ENCODE assay signal across 30 cellular contexts in genomic region chr3:31240013-31240412, GRCh38.
"Had no signal": no experiment of that assay in that cellular context is flagged by ENCODE, and none has a peak within 500 bp of the region (broad histone marks: within the 10 kb centered on the region; RNA-seq: fewer than 3 reads in every experiment).

No MANE protein-coding gene starts in this region.

- H3K4me3 ChIP-seq: adrenal gland, body of pancreas, esophagus squamous epithelium, gastroesophageal sphincter, heart right ventricle had no signal

- H3K9me3 ChIP-seq: body of pancreas, esophagus squamous epithelium, gastroesophageal sphincter, heart right ventricle had no signal

- H3K4me1 Mint-ChIP-seq: activated B cell treated with CpG ODN at 0.5 μM for 24 hours had no signal

- H3K9me3 Mint-ChIP-seq: activated B cell treated with CpG ODN at 0.5 μM for 24 hours; activated CD8-positive, alpha-beta T cell treated with anti-CD3 and anti-CD28 coated beads for 36 hours; activated naive CD4-positive, alpha-beta T cell treated with anti-CD3 and anti-CD28 coated beads for 36 hours; activated naive CD4-positive, alpha-beta T cell treated with anti-CD3 and anti-CD28 coated beads, Interleukin-2, amount 50 U/mL, for 24 hours; activated naive CD8-positive, alpha-beta T cell treated with anti-CD3 and anti-CD28 coated beads for 36 hours; activated T-cell treated with anti-CD3 and anti-CD28 coated beads, Interleukin-2, amount 50 U/mL, for 4 hours; activated T-helper 2 cell treated with anti-CD3 and anti-CD28 coated beads, Interferon-gamma antibody, Interleukin-2, Interleukin-4, amounts not matched to agents 10 μg/mL and 5 μg/mL and 100 μg/mL, durations not matched to agents 14 hours and 24 hours and 36 hours; T-helper 2 cell treated with Interferon-gamma antibody and Interleukin-4, amounts not matched to agents 5 μg/mL and 100 μg/mL, for 36 hours had no signal

- ATAC-seq: activated CD4-positive, CD25-positive, alpha-beta regulatory T cell treated with anti-CD3 and anti-CD28 coated beads, Interleukin-2, amount 50 U/mL, for 24 hours; activated CD8-positive, alpha-beta T cell treated with anti-CD3 and anti-CD28 coated beads for 36 hours; activated naive CD8-positive, alpha-beta T cell treated with anti-CD3 and anti-CD28 coated beads, Interleukin-2, amount 50 U/mL, for 24 hours; activated T-cell treated with anti-CD3 and anti-CD28 coated beads, Interleukin-2, amount 50 U/mL, for 4 hours; body of pancreas; gastroesophageal sphincter; heart right ventricle; T-helper 17 cell had no signal

- FAIRE-seq: colon, endometrium, endothelial cell of umbilical vein had no signal

- H3K36me3 Mint-ChIP-seq: activated naive CD4-positive, alpha-beta T cell treated with anti-CD3 and anti-CD28 coated beads, Interleukin-2, amount 50 U/mL, for 24 hours; activated naive CD8-positive, alpha-beta T cell treated with anti-CD3 and anti-CD28 coated beads for 36 hours had no signal

- H3K4me3 Mint-ChIP-seq: activated B cell treated with CpG ODN at 0.5 μM for 24 hours; activated CD8-positive, alpha-beta T cell treated with anti-CD3 and anti-CD28 coated beads for 36 hours; activated naive CD4-positive, alpha-beta T cell treated with anti-CD3 and anti-CD28 coated beads for 36 hours; activated naive CD8-positive, alpha-beta T cell treated with anti-CD3 and anti-CD28 coated beads for 36 hours; activated naive CD8-positive, alpha-beta T cell treated with anti-CD3 and anti-CD28 coated beads, Interleukin-2, amount 50 U/mL, for 24 hours; activated T-cell treated with anti-CD3 and anti-CD28 coated beads, Interleukin-2, amount 50 U/mL, for 4 hours; T-helper 17 cell; T-helper 2 cell treated with Interferon-gamma antibody and Interleukin-4, amounts not matched to agents 5 μg/mL and 100 μg/mL, for 36 hours had no signal

- DNase-seq: activated B cell treated with CpG ODN at 0.5 μM for 24 hours; activated CD4-positive, alpha-beta T cell treated with anti-CD3 and anti-CD28 coated beads for 48 hours; activated CD4-positive, alpha-beta T cell treated with anti-CD3 and anti-CD28 coated beads, Interleukin-2, amount 50 U/mL, for 4 hours; activated CD8-positive, alpha-beta memory T cell treated with anti-CD3 and anti-CD28 coated beads for 24 hours; activated CD8-positive, alpha-beta T cell treated with anti-CD3 and anti-CD28 coated beads for 36 hours; activated effector memory CD4-positive, alpha-beta T cell treated with anti-CD3 and anti-CD28 coated beads, Interleukin-2, amount 50 U/mL, for 16 hours; activated naive CD4-positive, alpha-beta T cell treated with anti-CD3 and anti-CD28 coated beads for 36 hours; activated naive CD8-positive, alpha-beta T cell treated with anti-CD3 and anti-CD28 coated beads for 36 hours; activated naive CD8-positive, alpha-beta T cell treated with anti-CD3 and anti-CD28 coated beads, Interleukin-2, amount 50 U/mL, for 24 hours; activated T-cell treated with anti-CD3 and anti-CD28 coated beads, Interleukin-2, amount 50 U/mL, for 4 hours; adrenal gland; aorta; body of pancreas; effector CD8-positive, alpha-beta T cell; esophagus squamous epithelium; foreskin melanocyte; heart right ventricle; T-helper 1 cell; T-helper 17 cell; T1000; WERI-Rb-1 had no signal

- H3K4me1 ChIP-seq: adrenal gland, body of pancreas, esophagus squamous epithelium, gastroesophageal sphincter had no signal

- H3K27me3 ChIP-seq: adrenal gland, body of pancreas, esophagus squamous epithelium, gastroesophageal sphincter had no signal

- H3K27ac ChIP-seq: adrenal gland, body of pancreas, epithelial cell of prostate, esophagus squamous epithelium, gastroesophageal sphincter, heart right ventricle, WERI-Rb-1 had no signal

- H3K36me3 ChIP-seq: adrenal gland, esophagus squamous epithelium, gastroesophageal sphincter, heart right ventricle, WERI-Rb-1 had no signal

- H3K27me3 Mint-ChIP-seq: activated CD8-positive, alpha-beta T cell treated with anti-CD3 and anti-CD28 coated beads for 36 hours; activated naive CD4-positive, alpha-beta T cell treated with anti-CD3 and anti-CD28 coated beads, Interleukin-2, amount 50 U/mL, for 24 hours; activated naive CD8-positive, alpha-beta T cell treated with anti-CD3 and anti-CD28 coated beads for 36 hours; activated naive CD8-positive, alpha-beta T cell treated with anti-CD3 and anti-CD28 coated beads, Interleukin-2, amount 50 U/mL, for 24 hours; T-helper 17 cell had no signal

- H3K27ac Mint-ChIP-seq: activated B cell treated with CpG ODN at 0.5 μM for 24 hours; activated CD8-positive, alpha-beta T cell treated with anti-CD3 and anti-CD28 coated beads for 36 hours; activated naive CD4-positive, alpha-beta T cell treated with anti-CD3 and anti-CD28 coated beads for 36 hours; activated naive CD4-positive, alpha-beta T cell treated with anti-CD3 and anti-CD28 coated beads, Interleukin-2, amount 50 U/mL, for 24 hours; activated naive CD8-positive, alpha-beta T cell treated with anti-CD3 and anti-CD28 coated beads for 36 hours; activated naive CD8-positive, alpha-beta T cell treated with anti-CD3 and anti-CD28 coated beads, Interleukin-2, amount 50 U/mL, for 24 hours; activated T-helper 2 cell treated with anti-CD3 and anti-CD28 coated beads, Interferon-gamma antibody, Interleukin-2, Interleukin-4, amounts not matched to agents 10 μg/mL and 5 μg/mL and 100 μg/mL, durations not matched to agents 14 hours and 24 hours and 36 hours; T-helper 17 cell; T-helper 2 cell treated with Interferon-gamma antibody and Interleukin-4, amounts not matched to agents 5 μg/mL and 100 μg/mL, for 36 hours had no signal
